ENCODE assay signal across 30 cellular contexts in genomic region chr1:33277488-33278084, GRCh38. TPM values are rescaled to one million over a fixed set of nuclear protein-coding genes. Genes with fewer than 3 reads are reported as not detected.
DNase-seq lines count a peak whose midpoint lies in the region; ATAC-seq, FAIRE-seq and TF ChIP-seq lines count a peak whose summit lies in the region.
"Had no signal": no experiment of that assay in that cellular context is flagged by ENCODE, and none has a peak within 500 bp of the region (broad histone marks: within the 10 kb centered on the region; RNA-seq: fewer than 3 reads in every experiment).

No MANE protein-coding gene starts in this region.

- no peaks in the 10 kb centered on the region for H3K27me3 ChIP-seq in RWPE2 (ENCODE audit: insufficient read depth, poor library complexity, severe bottlenecking)
- H3K27me3 ChIP-seq: SJSA1 had no signal

- POLR2A ChIA-PET in RWPE1 (lab: Yijun Ruan, JAX; ENCODE audit: low non-redundant PET): no interaction called here

- CTCF ChIA-PET in RWPE1 (lab: Yijun Ruan, JAX): interaction anchor here (1.6 kb wide), 1 partner anchor 18 kb away, joined by 10 read pairs; no protein-coding TSS in a partner anchor

- DNase-seq in RWPE1 (ENCODE audit: low spot score) (no peak), RWPE2 (ENCODE audit: low spot score) (peak; percentile 32), neural crest cell (ENCODE audit: low read depth, low spot score) (no peak), AG20443 (ENCODE audit: low spot score) (no peak), D721Med (ENCODE audit: insufficient read length, low spot score) (no peak)
- DNase-seq in stimulated activated effector memory CD8-positive, alpha-beta T cell treated with anti-CD3 and anti-CD28 coated beads, Interleukin-12 subunit alpha, Interleukin-12 subunit beta, amount 100 ng/mL, for 72 hours (ENCODE audit: low spot score in 2 of 2): no peak
- no peak for DNase-seq in stimulated activated CD4-positive, alpha-beta T cell treated with anti-CD3 and anti-CD28 coated beads, Interleukin-4, amount 100 ng/mL, for 1 hour
- DNase-seq: Calu3; CD8-positive, alpha-beta memory T cell; DMS153; DND-41; GM23248; H7; Kasumi-1; MV-4-11; NCI-H1105; NCI-H146; NCI-H1930; NCI-H2107; NCI-H446 treated with DMSO at 0.1 percent for 48 hours; NCI-H526; NCI-H82; NK-92 treated with Interleukin-12 subunit alpha and Interleukin-12 subunit beta, amount 100 ng/mL, for 24 hours; PC-3; Right ventricle myocardium superior had no signal

- no peak overlapping the region for H3K4me3 Mint-ChIP-seq in neural crest cell
- no peak overlapping the region for H3K4me3 Mint-ChIP-seq in stimulated activated effector memory CD8-positive, alpha-beta T cell treated with anti-CD3 and anti-CD28 coated beads, Interleukin-12 subunit alpha, Interleukin-12 subunit beta, amount 100 ng/mL, for 72 hours
- H3K4me3 Mint-ChIP-seq: B cell had no signal

- no peaks in the 10 kb centered on the region for H3K27me3 Mint-ChIP-seq in neural crest cell (ENCODE audit: low read depth)
- H3K27me3 Mint-ChIP-seq: B cell; CD8-positive, alpha-beta memory T cell had no signal

- peak overlapping the region; percentile 2; the same call in 1 of the 2 replicates for H3K27ac ChIP-seq in RWPE1
- H3K27ac ChIP-seq in RWPE2 (ENCODE audit: poor library complexity, severe bottlenecking): no peak overlapping the region
- H3K27ac ChIP-seq: C4-2B, GM23248, SJSA1 had no signal

- no peak for FAIRE-seq in D721Med (lab: Jason Lieb, UNC)
- FAIRE-seq: GM12892 had no signal

- peaks cover 6% of the 10 kb centered on the region for H3K4me1 Mint-ChIP-seq in neural crest cell
- peaks cover 20% of the 10 kb centered on the region for H3K4me1 Mint-ChIP-seq in stimulated activated effector memory CD8-positive, alpha-beta T cell treated with anti-CD3 and anti-CD28 coated beads, Interleukin-12 subunit alpha, Interleukin-12 subunit beta, amount 100 ng/mL, for 72 hours

- no peak for ATAC-seq in RWPE2 (ENCODE audit: low read depth)
- ATAC-seq in stimulated activated effector memory CD8-positive, alpha-beta T cell treated with anti-CD3 and anti-CD28 coated beads, Interleukin-12 subunit alpha, Interleukin-12 subunit beta, amount 100 ng/mL, for 72 hours: no peak
- ATAC-seq: PC-3 had no signal

- H3K9me3 Mint-ChIP-seq in neural crest cell: no peaks in the 10 kb centered on the region
- no peaks in the 10 kb centered on the region for H3K9me3 Mint-ChIP-seq in stimulated activated effector memory CD8-positive, alpha-beta T cell treated with anti-CD3 and anti-CD28 coated beads, Interleukin-12 subunit alpha, Interleukin-12 subunit beta, amount 100 ng/mL, for 72 hours
- H3K9me3 Mint-ChIP-seq: CD8-positive, alpha-beta memory T cell had no signal

- TF ChIP-seq CTCF in RWPE1 (conservative IDR thresholded peaks at IDR 0.05; ENCODE audit: low read depth) (no peak), RWPE2 (IDR thresholded peaks at IDR 0.05; ENCODE audit: poor library complexity, severe bottlenecking) (no peak), neural crest cell (conservative IDR thresholded peaks at IDR 0.05) (no peak), D721Med (IDR thresholded peaks at IDR 0.05; ENCODE audit: insufficient read depth, missing control alignments) (no peak)

- H3K4me1 ChIP-seq in RWPE2 (ENCODE audit: insufficient read depth, poor library complexity, severe bottlenecking): no peaks in the 10 kb centered on the region
- H3K4me1 ChIP-seq: SJSA1 had no signal

- no peaks in the 10 kb centered on the region for H3K9me3 ChIP-seq in RWPE2 (ENCODE audit: severe bottlenecking)
- H3K9me3 ChIP-seq: SJSA1 had no signal

- peaks cover 12% of the 10 kb centered on the region for H3K36me3 Mint-ChIP-seq in neural crest cell (ENCODE audit: low read depth)
- peaks cover 6% of the 10 kb centered on the region for H3K36me3 Mint-ChIP-seq in stimulated activated effector memory CD8-positive, alpha-beta T cell treated with anti-CD3 and anti-CD28 coated beads, Interleukin-12 subunit alpha, Interleukin-12 subunit beta, amount 100 ng/mL, for 72 hours

- H3K36me3 ChIP-seq in RWPE2 (ENCODE audit: low read depth): peaks cover 29% of the 10 kb centered on the region

- peak overlapping the region; percentile 43 for H3K27ac Mint-ChIP-seq in neural crest cell (ENCODE audit: unreplicated experiment)
- H3K27ac Mint-ChIP-seq in stimulated activated effector memory CD8-positive, alpha-beta T cell treated with anti-CD3 and anti-CD28 coated beads, Interleukin-12 subunit alpha, Interleukin-12 subunit beta, amount 100 ng/mL, for 72 hours: peak overlapping the region; percentile 7
- H3K27ac Mint-ChIP-seq: B cell had no signal

- H3K4me3 ChIP-seq in RWPE2 (ENCODE audit: severe bottlenecking): no peak overlapping the region
- H3K4me3 ChIP-seq: GM23248, SJSA1 had no signal

RNA-seq across cellular contexts. Expression of gene ZNF362, which starts 21.3 kb away (rescaled TPM):
- total RNA-seq in neural crest cell: 56.3 and 59.3 TPM in 2 replicates

RNA-seq across cellular contexts. Expression of gene A3GALT2, which starts 43.3 kb away (rescaled TPM):
- not detected in 2 replicates for total RNA-seq in neural crest cell
- total RNA-seq: B cell; Calu3; CD8-positive, alpha-beta memory T cell; GM23248; H7; M059J; PC-3; Right ventricle myocardium superior; SJSA1 had no signal
